ENCODE assay signal across 17 cellular contexts in genomic region chr11:72627594-72628281, GRCh38. TPM values are rescaled to one million over a fixed set of nuclear protein-coding genes. Genes with fewer than 3 reads are reported as not detected.
A peak's percentile ranks its signal among the peaks of the same experiment; 100 is the strongest.
DNase-seq lines count a peak whose midpoint lies in the region; ATAC-seq and TF ChIP-seq lines count a peak whose summit lies in the region.
"Had no signal": no experiment of that assay in that cellular context is flagged by ENCODE, and none has a peak within 500 bp of the region (broad histone marks: within the 10 kb centered on the region; RNA-seq: fewer than 3 reads in every experiment).

No MANE protein-coding gene starts in this region.

- peak overlapping the region in 1 of 59 donors; percentile 5 for H3K4me3 ChIP-seq in dorsolateral prefrontal cortex
- H3K4me3 ChIP-seq in spleen = no peak overlapping the region
- H3K4me3 ChIP-seq in ascending aorta = no peak overlapping the region
- H3K4me3 ChIP-seq: adrenal gland, right lobe of liver, SK-N-MC had no signal

- intact Hi-C loops in dorsolateral prefrontal cortex (cut with DNase I) = no loop called here
- intact Hi-C loops in spleen (cut with DNase I; ENCODE audit: low total_unique reads) = no loop called here
- intact Hi-C loops in ascending aorta (cut with DNase I) = no loop called here

- no peaks in the 10 kb centered on the region for H3K9me3 ChIP-seq in spleen
- H3K9me3 ChIP-seq in ascending aorta = no peaks in the 10 kb centered on the region
- H3K9me3 ChIP-seq: adrenal gland, right lobe of liver had no signal

- H3K27me3 ChIP-seq in dorsolateral prefrontal cortex = no peaks in the 10 kb centered on the region
- H3K27me3 ChIP-seq in layer of hippocampus (ENCODE audit: control insufficient read depth, insufficient read depth, low read length) = no peaks in the 10 kb centered on the region
- H3K27me3 ChIP-seq in spleen (replicated peaks in 1 of 7) = no peaks in the 10 kb centered on the region
- H3K27me3 ChIP-seq in ascending aorta = no peaks in the 10 kb centered on the region
- H3K27me3 ChIP-seq: adrenal gland, right lobe of liver had no signal

- H3K27ac ChIP-seq in dorsolateral prefrontal cortex (peak overlapping the region in 58 of 59 donors; percentile 47 to 97 (median 84)), layer of hippocampus (ENCODE audit: low read depth, low read length) (peak overlapping the region; percentile 57), spleen (peak overlapping the region in 7 of 8 donors; percentile 69 to 87 (median 79)), ascending aorta (no peak overlapping the region)
- H3K27ac ChIP-seq: SK-N-MC had no signal

- H3K4me1 ChIP-seq in spleen (peaks cover 31 to 99% (median 68%) of the 10 kb centered on the region in 6 donors), ascending aorta (peaks cover 0 to 9% of the 10 kb centered on the region in 2 donors)

- H3K36me3 ChIP-seq in spleen = peaks cover 0 to 20% (median 0%) of the 10 kb centered on the region in 6 donors
- H3K36me3 ChIP-seq in ascending aorta = no peaks in the 10 kb centered on the region
- H3K36me3 ChIP-seq: adrenal gland, right lobe of liver had no signal

- 75 to 83% (median 78%) methylated on average over 6 to 7 of the region's 7 CpGs for WGBS in spleen, 5 donors

- peak; percentile 70 for DNase-seq in NCI-H69 (lab: John Stamatoyannopoulos, UW)
- peak in 6 of 10 donors; percentile 61 to 77 (median 69) for DNase-seq in dorsolateral prefrontal cortex
- no peak for DNase-seq in spleen
- no peak for DNase-seq in NCI-H1417 (lab: John Stamatoyannopoulos, UW)
- no peak for DNase-seq in dedifferentiated amniotic fluid mesenchymal stem cell (ENCODE audit: extremely low spot score)
- DNase-seq in ascending aorta (ENCODE audit: low spot score in 2 of 2) = no peak
- DNase-seq: activated CD4-positive, alpha-beta T cell treated with anti-CD3 and anti-CD28 coated beads for 4 hours; activated effector memory CD4-positive, alpha-beta T cell treated with anti-CD3 and anti-CD28 coated beads, Interleukin-2, amount 50 U/mL, for 16 hours; adrenal gland; immature natural killer cell; NCI-H526 treated with DMSO at 0.1 percent for 48 hours; right lobe of liver; stimulated activated CD4-positive, alpha-beta T cell treated with anti-CD3 and anti-CD28 coated beads, Interleukin-2, amount 100 ng/mL, for 48 hours had no signal

- TF ChIP-seq CTCF in dorsolateral prefrontal cortex (IDR thresholded peaks at IDR 0.05 in 54 of 56, conservative IDR thresholded peaks at IDR 0.05 in 2 of 56; ENCODE audit: low read depth in 1 of 56, partially characterized antibody in 56 of 56) = no peak
- TF ChIP-seq CTCF in spleen (IDR thresholded peaks at IDR 0.05 in 8 of 11, conservative IDR thresholded peaks at IDR 0.05 in 3 of 11) = no peak
- TF ChIP-seq CTCF in ascending aorta (IDR thresholded peaks at IDR 0.05) = no peak

- no peak for ATAC-seq in GM19463 (IDR thresholded peaks at IDR 0.05; ENCODE audit: unreplicated experiment)
- ATAC-seq: right lobe of liver had no signal

- no peak for TF ChIP-seq POLR2A in spleen (IDR thresholded peaks at IDR 0.05)

RNA-seq across cellular contexts. Expression of gene PDE2A, which starts 46.5 kb away (rescaled TPM):
- total RNA-seq in dorsolateral prefrontal cortex (100 to 1,000 TPM in 119 of 120 experiments, 10 to 100 TPM in 1; 92.8 to 412 (median 240) TPM), spleen (100 to 1,000 TPM; 244 to 584 (median 346) TPM), ascending aorta (403 TPM)
- polyA plus RNA-seq in spleen = 100 to 1,000 TPM in 1 of 3 donors, 10 to 100 TPM in 2; 58.2 to 158 (median 72.8) TPM
- total RNA-seq: chondrocyte had no signal
- polyA plus RNA-seq: immature natural killer cell had no signal

Comparison
In these comparisons a context has a peak if more than half of its experiments do, and no peak if none do; other contexts are left out.
1. DNase-seq: peak in NCI-H69 (single experiment) and dorsolateral prefrontal cortex (6 of 10); none in spleen (single experiment), NCI-H1417 (0 of 3), dedifferentiated amniotic fluid mesenchymal stem cell (single experiment) and ascending aorta (0 of 2).
2. H3K27ac ChIP-seq: peak in dorsolateral prefrontal cortex (58 of 59), layer of hippocampus (single experiment) and spleen (7 of 8); none in ascending aorta (0 of 2).